8 cellular contexts compared by ENCODE assay signal in the genomic region with DNA sequence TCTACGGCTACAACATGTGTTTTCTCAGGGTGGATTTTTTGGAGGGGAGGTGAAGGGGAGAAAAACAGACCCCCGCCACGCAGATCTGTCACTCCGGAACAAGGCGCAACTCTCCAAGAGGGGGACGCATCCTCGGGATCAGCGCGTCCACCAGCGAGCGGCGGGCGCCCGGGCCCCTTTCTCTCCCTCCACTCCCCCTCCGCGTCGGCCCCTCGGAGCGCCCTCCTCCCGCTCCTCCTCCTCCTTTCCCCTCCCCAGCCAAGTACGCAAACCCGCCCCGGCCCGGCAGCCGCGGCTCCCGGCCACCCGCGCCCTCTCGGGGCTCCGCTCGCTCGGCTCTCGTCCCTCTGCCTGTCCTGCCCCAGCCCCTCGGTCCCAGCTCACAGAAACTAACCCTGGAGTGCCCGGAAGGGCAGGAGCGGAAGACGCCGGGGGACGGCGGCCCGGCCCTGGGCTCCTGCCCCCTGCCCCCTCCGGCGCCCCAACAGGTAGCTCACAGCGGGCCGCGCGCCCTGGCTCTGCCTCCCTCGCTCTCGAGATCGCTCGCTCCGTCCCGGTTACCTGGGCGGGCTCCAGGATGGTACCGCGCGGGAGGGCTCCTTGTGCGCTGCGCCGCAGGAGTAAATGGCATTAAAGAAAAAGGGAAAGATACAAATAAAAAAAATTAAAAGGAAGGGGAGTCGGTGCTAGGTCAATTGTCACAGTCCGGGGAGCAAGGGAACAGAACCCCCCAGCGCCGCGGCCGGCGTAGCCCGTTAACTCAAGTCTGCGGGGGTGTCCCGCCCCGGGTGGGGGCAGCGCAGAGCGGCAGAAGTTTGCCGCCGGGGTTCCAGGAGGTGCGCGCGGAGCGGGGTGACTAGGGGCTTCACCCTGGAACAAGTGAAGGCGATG.
DNase-seq lines count a peak whose midpoint lies in the region; ATAC-seq and TF ChIP-seq lines count a peak whose summit lies in the region.

No MANE protein-coding gene starts in this region.

- peak overlapping the region; percentile 17 for H2AFZ ChIP-seq in ACC112 (ENCODE audit: low read length, unreplicated experiment)

- peak overlapping the region; percentile 73 for H3K4me3 ChIP-seq in ACC112 (ENCODE audit: low read depth, low read length)
- peak overlapping the region; percentile 74 for H3K4me3 ChIP-seq in right cardiac atrium (ENCODE audit: low read length)
- H3K4me3 ChIP-seq in prostate gland = peak overlapping the region; percentile 49 to 51

- POLR2A ChIA-PET in HEK293T (lab: Yijun Ruan, JAX) = interaction anchor here (0.9 to 1.6 kb wide), 2 partner anchors 96 to 753 kb away, joined by 3 to 5 read pairs; no protein-coding TSS in a partner anchor
- POLR2A ChIA-PET in activated naive CD8-positive, alpha-beta T cell treated with anti-CD3 and anti-CD28 coated beads, Interleukin-2, amount 10 ng/mL, durations not matched to agents 7 days and 5 days (lab: Charles Lee) = no interaction called here

- no peak for ATAC-seq in activated naive CD8-positive, alpha-beta T cell treated with anti-CD3 and anti-CD28 coated beads, Interleukin-2, amount 10 ng/mL, durations not matched to agents 7 days and 5 days (ENCODE audit: low read depth)
- ATAC-seq in right cardiac atrium (peak; percentile 67 to 68), HG02938 (IDR thresholded peaks at IDR 0.05; ENCODE audit: unreplicated experiment) (no peak), HG03196 (IDR thresholded peaks at IDR 0.05; ENCODE audit: unreplicated experiment) (no peak)

- peak overlapping the region; percentile 70 for H3K4me3 Mint-ChIP-seq in activated naive CD8-positive, alpha-beta T cell treated with anti-CD3 and anti-CD28 coated beads, Interleukin-2, amount 10 ng/mL, durations not matched to agents 7 days and 5 days

- H3K36me3 ChIP-seq in ACC112 (ENCODE audit: insufficient read depth, low read length) = no peaks in the 10 kb centered on the region
- no peaks in the 10 kb centered on the region for H3K36me3 ChIP-seq in prostate gland

- H3K4me1 ChIP-seq in ACC112 (ENCODE audit: control insufficient read depth, insufficient read depth, low read length, unreplicated experiment) (no peaks in the 10 kb centered on the region), right cardiac atrium (ENCODE audit: control insufficient read depth, insufficient read depth, low read length) (no peaks in the 10 kb centered on the region), prostate gland (replicated peaks) (no peaks in the 10 kb centered on the region)

- peaks cover 56% of the 10 kb centered on the region for H3K27me3 Mint-ChIP-seq in activated naive CD8-positive, alpha-beta T cell treated with anti-CD3 and anti-CD28 coated beads, Interleukin-2, amount 10 ng/mL, durations not matched to agents 7 days and 5 days

- TF ChIP-seq CTCF in prostate gland (IDR thresholded peaks at IDR 0.05) = no peak

- DNase-seq in HEK293T (ENCODE audit: extremely low spot score) = peak; percentile 27
- peak; percentile 39 for DNase-seq in activated naive CD8-positive, alpha-beta T cell treated with anti-CD3 and anti-CD28 coated beads, Interleukin-2, amount 10 ng/mL, durations not matched to agents 7 days and 5 days
- peak; percentile 71 to 91 (median 88) for DNase-seq in right cardiac atrium
- DNase-seq in prostate gland (ENCODE audit: low spot score) = peak; percentile 14
- DNase-seq in stimulated activated CD4-positive, alpha-beta T cell treated with anti-CD3 and anti-CD28 coated beads, Interleukin-4, amount 100 ng/mL, for 24 hours = no peak

- H3K9me3 Mint-ChIP-seq in activated naive CD8-positive, alpha-beta T cell treated with anti-CD3 and anti-CD28 coated beads, Interleukin-2, amount 10 ng/mL, durations not matched to agents 7 days and 5 days = no peaks in the 10 kb centered on the region

- no peak overlapping the region for H3K27ac ChIP-seq in ACC112 (ENCODE audit: low read depth, low read length)
- peak overlapping the region; percentile 84 for H3K27ac ChIP-seq in right cardiac atrium (ENCODE audit: low read length)
- peak overlapping the region; percentile 60 to 71 for H3K27ac ChIP-seq in prostate gland

- intact Hi-C loops in right cardiac atrium (cut with DNase I) = loop anchor here in 1 of 4 donors (10.0 kb wide), 1 partner anchor 782 kb away; no protein-coding TSS in a partner anchor
- intact Hi-C loops in prostate gland (cut with DNase I) = loop anchor here (2.0 kb wide), 1 partner anchor 956 kb away; no protein-coding TSS in a partner anchor

- no peak for TF ChIP-seq POLR2A in prostate gland (IDR thresholded peaks at IDR 0.05)

- no peak overlapping the region for H3K27ac Mint-ChIP-seq in activated naive CD8-positive, alpha-beta T cell treated with anti-CD3 and anti-CD28 coated beads, Interleukin-2, amount 10 ng/mL, durations not matched to agents 7 days and 5 days

- under 1% methylated on average over 81 of the region's 81 CpGs for WGBS in right cardiac atrium
- 1% methylated on average over 76 of the region's 81 CpGs for WGBS in prostate gland

- no peaks in the 10 kb centered on the region for H3K9me3 ChIP-seq in right cardiac atrium (ENCODE audit: control insufficient read depth, low read length)
- no peaks in the 10 kb centered on the region for H3K9me3 ChIP-seq in prostate gland

- H3K36me3 Mint-ChIP-seq in activated naive CD8-positive, alpha-beta T cell treated with anti-CD3 and anti-CD28 coated beads, Interleukin-2, amount 10 ng/mL, durations not matched to agents 7 days and 5 days = peaks cover 3% of the 10 kb centered on the region

- H3K27me3 ChIP-seq in ACC112 (ENCODE audit: insufficient read depth, low read length) (peaks cover 95% of the 10 kb centered on the region), right cardiac atrium (ENCODE audit: control insufficient read depth, insufficient read depth) (no peaks in the 10 kb centered on the region), prostate gland (replicated peaks; ENCODE audit: insufficient read depth) (peaks cover 11% of the 10 kb centered on the region)

- CTCF ChIA-PET in HEK293T (lab: Yijun Ruan, JAX) = interaction anchor here (0.7 to 0.8 kb wide), 2 partner anchors 627 to 977 kb away, joined by 3 to 4 read pairs; no protein-coding TSS in a partner anchor

- H3K79me2 ChIP-seq in ACC112 (ENCODE audit: control insufficient read depth, insufficient read depth, low read length, unreplicated experiment) = no peaks in the 10 kb centered on the region

- H3K4me1 Mint-ChIP-seq in activated naive CD8-positive, alpha-beta T cell treated with anti-CD3 and anti-CD28 coated beads, Interleukin-2, amount 10 ng/mL, durations not matched to agents 7 days and 5 days = peaks cover 15% of the 10 kb centered on the region

TF ChIP-seq in HEK293T, 16 proteins besides CTCF, POLR2A, EP300 and RAD21:
- TF ChIP-seq HDGF (IDR thresholded peaks at IDR 0.05; ENCODE audit: borderline replicate concordance) (no peak), BHLHE40 (IDR thresholded peaks at IDR 0.05; ENCODE audit: borderline replicate concordance) (no peak), CTBP1 (IDR thresholded peaks at IDR 0.05; ENCODE audit: borderline replicate concordance) (no peak; the same call in 1 of the 2 replicates), ZNF384 (IDR thresholded peaks at IDR 0.05) (no peak), ELF4 (IDR thresholded peaks at IDR 0.05) (no peak), LEF1 (IDR thresholded peaks at IDR 0.05; ENCODE audit: borderline replicate concordance) (no peak), L3MBTL2 (conservative IDR thresholded peaks at IDR 0.05) (no peak), SUZ12 (IDR thresholded peaks at IDR 0.05) (no peak), FOXK2 (IDR thresholded peaks at IDR 0.05) (no peak), FOXA1 (IDR thresholded peaks at IDR 0.05) (no peak), ARNT (IDR thresholded peaks at IDR 0.05) (no peak), SP1 (IDR thresholded peaks at IDR 0.05) (no peak), FOXM1 (IDR thresholded peaks at IDR 0.05; ENCODE audit: borderline replicate concordance) (no peak), TARDBP (IDR thresholded peaks at IDR 0.05) (no peak), NFRKB (IDR thresholded peaks at IDR 0.05) (no peak)
- TF ChIP-seq, protein P1, sequence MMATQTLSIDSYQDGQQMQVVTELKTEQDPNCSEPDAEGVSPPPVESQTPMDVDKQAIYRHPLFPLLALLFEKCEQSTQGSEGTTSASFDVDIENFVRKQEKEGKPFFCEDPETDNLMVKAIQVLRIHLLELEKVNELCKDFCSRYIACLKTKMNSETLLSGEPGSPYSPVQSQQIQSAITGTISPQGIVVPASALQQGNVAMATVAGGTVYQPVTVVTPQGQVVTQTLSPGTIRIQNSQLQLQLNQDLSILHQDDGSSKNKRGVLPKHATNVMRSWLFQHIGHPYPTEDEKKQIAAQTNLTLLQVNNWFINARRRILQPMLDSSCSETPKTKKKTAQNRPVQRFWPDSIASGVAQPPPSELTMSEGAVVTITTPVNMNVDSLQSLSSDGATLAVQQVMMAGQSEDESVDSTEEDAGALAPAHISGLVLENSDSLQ (IDR thresholded peaks at IDR 0.05) = no peak

Comparison
In these comparisons a context has a peak if more than half of its experiments do, and no peak if none do; other contexts are left out.
1. ATAC-seq: peak in right cardiac atrium (2 of 2); none in activated naive CD8-positive, alpha-beta T cell treated with anti-CD3 and anti-CD28 coated beads, Interleukin-2, amount 10 ng/mL, durations not matched to agents 7 days and 5 days (single experiment), HG02938 (single experiment) and HG03196 (single experiment).
2. Peak in every context shown above with its lines, with median percentiles within 50 percentile points of each other: H3K4me3 ChIP-seq.